In genomic region chr9:107705521-107705920, GRCh38 we compare ENCODE assay signal across 21 cellular contexts.
"Had no signal": no experiment of that assay in that cellular context is flagged by ENCODE, and none has a peak within 500 bp of the region (broad histone marks: within the 10 kb centered on the region; RNA-seq: fewer than 3 reads in every experiment).

No MANE protein-coding gene starts in this region.

- H3K27me3 ChIP-seq: ascending aorta, neutrophil, ovary, right atrium auricular region, stomach, transverse colon had no signal

- H3K4me3 ChIP-seq: ascending aorta, ovary, prostate gland, right atrium auricular region, skin epidermis, stomach, transverse colon had no signal

- H3K27ac ChIP-seq: ascending aorta, epithelial cell of prostate, neutrophil, ovary, prostate gland, right atrium auricular region, skin epidermis, stomach, transverse colon had no signal

- H3K9me3 ChIP-seq: ascending aorta, neutrophil, ovary, prostate gland, right atrium auricular region, stomach, transverse colon had no signal

- DNase-seq: activated gamma-delta T cell treated with Interleukin-2 at 50 U/mL for 16 hours; activated T-cell treated with anti-CD3 and anti-CD28 coated beads, Interleukin-2, amount 50 U/mL, for 1 hour; cerebellar nuclear complex; cortex of kidney; endodermal cell; immature natural killer cell; left ventricle myocardium superior; ovary; stimulated activated CD4-positive, alpha-beta T cell treated with anti-CD3 and anti-CD28 coated beads, Interleukin-1b, Interleukin-23, amount 100 ng/mL, for 48 hours; stomach; T1000; transverse colon had no signal

- FAIRE-seq: urothelium cell line had no signal

- ATAC-seq: left ventricle myocardium superior; stimulated activated memory B cell treated with anti-CD40 and anti-IgM and Interleukin-4, amounts not matched to agents 10 μg/mL and 1 μg/mL and 100 μg/mL, for 72 hours; WTC11 had no signal

- H3K4me1 ChIP-seq: ascending aorta, prostate gland had no signal

- H3K36me3 ChIP-seq: ascending aorta, neutrophil, ovary, prostate gland, right atrium auricular region, stomach, transverse colon had no signal
